In the genomic region with DNA sequence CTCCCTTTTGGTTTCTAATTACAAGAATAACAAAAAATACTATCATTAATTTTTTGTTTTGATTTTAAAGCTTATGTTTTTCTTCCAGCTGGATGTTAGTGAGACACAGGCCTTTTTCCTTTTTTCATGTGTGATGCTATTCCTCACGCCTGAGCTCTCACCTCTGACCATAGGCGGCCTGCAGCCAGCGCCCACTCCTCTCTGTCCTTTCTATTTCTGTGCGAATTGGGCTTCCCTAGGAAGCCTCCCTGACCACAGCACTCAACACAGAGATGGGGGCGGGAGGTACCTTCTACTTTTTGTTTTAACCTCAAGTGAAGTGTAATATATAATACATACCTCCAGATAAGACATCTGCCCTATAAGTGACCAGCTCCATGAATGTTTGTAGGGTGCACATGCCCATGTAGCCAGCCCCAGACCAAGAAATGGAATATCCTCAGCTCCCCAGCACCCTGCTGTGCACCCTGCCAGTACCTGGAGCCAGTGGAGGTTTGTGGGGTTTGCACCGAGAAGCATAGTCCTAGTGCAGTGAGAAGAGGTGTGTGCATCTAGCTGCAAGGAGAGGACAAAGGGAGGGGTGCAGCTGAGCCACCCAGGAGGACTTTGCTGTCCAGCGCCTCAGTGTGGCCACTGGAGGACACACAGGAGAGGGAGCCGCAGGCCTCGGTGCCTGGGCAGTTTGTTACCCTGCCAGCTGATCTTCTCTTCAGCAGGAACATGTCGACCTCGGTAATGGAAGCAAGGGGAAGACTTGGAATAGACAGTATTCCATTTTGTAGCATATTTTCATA, we compare ENCODE assay signal across 8 cellular contexts. TPM values are rescaled to one million over a fixed set of nuclear protein-coding genes. Genes with fewer than 3 reads are reported as not detected.
DNase-seq lines count a peak whose midpoint lies in the region; ATAC-seq, FAIRE-seq and TF ChIP-seq lines count a peak whose summit lies in the region.

No MANE protein-coding gene starts in this region.

- DNase-seq in A549 (ENCODE audit: low read depth in 1 of 2, low spot score in 1 of 2) (peak; percentile 52 to 59), astrocyte of the hippocampus (ENCODE audit: low read depth, low spot score) (peak; percentile 25), kidney (no peak), RKO (ENCODE audit: low spot score) (no peak), NCI-H146 treated with DMSO at 0.1 percent for 48 hours (lab: John Stamatoyannopoulos, UW; ENCODE audit: unreplicated experiment) (no peak), posterior vena cava (ENCODE audit: low spot score) (no peak)

- intact Hi-C loops in kidney (cut with DNase I) = no loop called here
- intact Hi-C loops in posterior vena cava (cut with DNase I) = no loop called here

- H3K9ac ChIP-seq in kidney (ENCODE audit: low read length in 2 of 2) = no peak overlapping the region

- 64% methylated on average over 11 of the region's 11 CpGs for WGBS in A549 (ENCODE audit: missing lambda C conversion rate)

- H3K27ac ChIP-seq in A549 (no peak overlapping the region), kidney (ENCODE audit: low read depth in 2 of 2, low read length in 2 of 2) (no peak overlapping the region)

- H3K4me2 ChIP-seq in A549 = no peak overlapping the region

- CTCF ChIA-PET in A549 (lab: Yijun Ruan, JAX) = interaction anchor here (1.1 to 8.2 kb wide), 8 partner anchors 10 to 90 kb away, joined by 3 to 59 read pairs (median 6); no protein-coding TSS in a partner anchor

- no peak for TF ChIP-seq POLR2A in A549 (IDR thresholded peaks at IDR 0.05; ENCODE audit: low read length)

- peak; percentile 39; the same call in 2 of the 3 replicates for TF ChIP-seq CTCF in A549 (IDR thresholded peaks at IDR 0.05)
- peak; percentile 40; the same call in 1 of the 2 replicates for TF ChIP-seq CTCF in GM12874 (IDR thresholded peaks at IDR 0.05; ENCODE audit: insufficient read depth, low read depth, low read length)
- peak; percentile 48 for TF ChIP-seq CTCF in kidney (IDR thresholded peaks at IDR 0.05; ENCODE audit: borderline replicate concordance, extremely low read depth, insufficient read depth)

- ATAC-seq in A549 (peak; percentile 63 to 90; a peak in 5 of 6 replicates), GM21786 (IDR thresholded peaks at IDR 0.05; ENCODE audit: unreplicated experiment) (no peak)

- peak; percentile 20 to 22; a peak in 1 of 5 replicates for TF ChIP-seq RAD21 in A549 (conservative IDR thresholded peaks at IDR 0.05 in 1 of 2, IDR thresholded peaks at IDR 0.05 in 1 of 2)

- TF ChIP-seq EP300 in A549 (IDR thresholded peaks at IDR 0.05) = no peak

- H3K9me3 ChIP-seq in A549 = no peaks in the 10 kb centered on the region
- no peaks in the 10 kb centered on the region for H3K9me3 ChIP-seq in kidney (ENCODE audit: control insufficient read depth in 1 of 2, low read length in 2 of 2)

- FAIRE-seq in A549 (lab: Jason Lieb, UNC) (no peak), kidney (lab: Jason Lieb, UNC) (no peak)

- peaks cover 35 to 55% of the 10 kb centered on the region in 2 donors for H3K36me3 ChIP-seq in kidney (ENCODE audit: control insufficient read depth in 1 of 2, insufficient read depth in 2 of 2, low read length in 2 of 2)

- POLR2A ChIA-PET in A549 (lab: Yijun Ruan, JAX) = interaction anchor here (1.1 kb wide), 1 partner anchor 40 kb away, joined by 3 read pairs; no protein-coding TSS in a partner anchor

- no peak overlapping the region for H3K4me3 ChIP-seq in A549
- no peak overlapping the region for H3K4me3 ChIP-seq in kidney (ENCODE audit: low read length in 2 of 2)

- peaks cover 31% of the 10 kb centered on the region for H3K4me1 ChIP-seq in A549
- H3K4me1 ChIP-seq in kidney (ENCODE audit: control insufficient read depth in 1 of 2, insufficient read depth in 1 of 2, low read depth in 1 of 2, low read length in 2 of 2) = peaks cover 7 to 17% of the 10 kb centered on the region in 2 donors

TF ChIP-seq in A549, 52 proteins besides CTCF, POLR2A, EP300 and RAD21:
- TF ChIP-seq, protein P1, sequence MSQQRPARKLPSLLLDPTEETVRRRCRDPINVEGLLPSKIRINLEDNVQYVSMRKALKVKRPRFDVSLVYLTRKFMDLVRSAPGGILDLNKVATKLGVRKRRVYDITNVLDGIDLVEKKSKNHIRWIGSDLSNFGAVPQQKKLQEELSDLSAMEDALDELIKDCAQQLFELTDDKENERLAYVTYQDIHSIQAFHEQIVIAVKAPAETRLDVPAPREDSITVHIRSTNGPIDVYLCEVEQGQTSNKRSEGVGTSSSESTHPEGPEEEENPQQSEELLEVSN (IDR thresholded peaks at IDR 0.05; ENCODE audit: borderline replicate concordance, low read depth) = no peak
- TF ChIP-seq SMC3 (IDR thresholded peaks at IDR 0.05) = 0 out of 3 replicates have a peak, but pooled peaks have one; percentile 28

RNA-seq across cellular contexts. Expression of a gene that starts 38.5 kb away (rescaled TPM):
- polyA plus RNA-seq in A549 (2011; rRNA removed) (46.6 and 51.2 TPM in 2 replicates), A549 (2017; fragmentation: RNase III; extraction: RNeasy Plus Mini Kit Qiagen cat#74134 plus additional on column Dnase treatment) (46.9 to 52.1 TPM (median 51.0 TPM) in 3 replicates), kidney (ENCODE audit: insufficient read depth, low read depth, low replicate concordance) (75.4 TPM)
- polyA plus RNA-seq in A549 (2012; cell fraction: cytosol; rRNA removed) = 32.8 and 33.4 TPM in 2 replicates
- polyA plus RNA-seq in A549 (2012; cell fraction: nucleus; rRNA removed) = 40.2 and 60.3 TPM in 2 replicates
- polyA minus RNA-seq in A549 (2011; rRNA and poly(A)+ RNA removed) = 15.8 and 19.2 TPM in 2 replicates
- total RNA-seq in kidney (49.6 TPM), posterior vena cava (10 to 100 TPM; 20.1 to 26.8 TPM)

RNA-seq across cellular contexts. Expression of a gene that starts 42.4 kb away (rescaled TPM):
- polyA plus RNA-seq in A549 (2011; rRNA removed) (31.1 and 36.0 TPM in 2 replicates), A549 (2017; fragmentation: RNase III; extraction: RNeasy Plus Mini Kit Qiagen cat#74134 plus additional on column Dnase treatment) (23.1 to 23.9 TPM (median 23.3 TPM) in 3 replicates), kidney (ENCODE audit: insufficient read depth, low read depth, low replicate concordance) (34.8 TPM)
- 28.4 and 29.8 TPM in 2 replicates for polyA plus RNA-seq in A549 (2012; cell fraction: cytosol; rRNA removed)
- polyA plus RNA-seq in A549 (2012; cell fraction: nucleus; rRNA removed) = 32.4 and 39.2 TPM in 2 replicates
- polyA minus RNA-seq in A549 (2011; rRNA and poly(A)+ RNA removed) = 37.4 and 43.9 TPM in 2 replicates
- total RNA-seq in kidney (28.3 TPM), posterior vena cava (10 to 100 TPM; 23.5 to 23.7 TPM)

Comparison
In these comparisons a context has a peak if more than half of its experiments do, and no peak if none do; other contexts are left out.
1. DNase-seq: peak in A549 (2 of 2) and astrocyte of the hippocampus (single experiment); none in kidney (single experiment), RKO (single experiment), NCI-H146 treated with DMSO at 0.1 percent for 48 hours (single experiment) and posterior vena cava (single experiment).
2. Peak in every context shown above with its lines, with median percentiles within 50 percentile points of each other: CTCF ChIP-seq.